Comparison of ENCODE assay signal across 7 cellular contexts in the genomic region with DNA sequence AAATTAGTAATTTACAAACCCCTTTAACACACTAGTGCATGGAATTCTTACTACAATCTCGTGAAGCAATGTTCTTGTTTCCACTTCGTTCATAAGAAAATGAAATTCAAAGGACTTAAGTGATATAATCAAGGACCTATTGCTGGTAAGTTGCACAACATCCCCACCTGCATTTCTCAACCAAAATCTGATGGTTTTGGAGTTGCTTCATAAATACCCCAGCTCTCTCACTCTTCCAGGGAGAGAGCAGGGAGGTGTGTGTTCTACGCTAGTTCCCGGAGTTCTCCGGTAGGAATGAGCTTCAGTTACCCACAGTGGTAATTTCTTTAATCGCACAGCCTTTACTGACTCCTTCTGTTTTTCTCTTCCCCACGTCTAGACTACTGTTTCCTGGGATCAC.
"Had no signal": no experiment of that assay in that cellular context is flagged by ENCODE, and none has a peak within 500 bp of the region (broad histone marks: within the 10 kb centered on the region; RNA-seq: fewer than 3 reads in every experiment).

No MANE protein-coding gene starts in this region.

- H3K27me3 Mint-ChIP-seq: IgD-negative memory B cell had no signal

- DNase-seq: IMR-90, KBM-7, KG1 had no signal

- ATAC-seq: HepG2, K562 had no signal

- H3K27ac ChIP-seq: HL-60 had no signal

- H3K4me3 ChIP-seq: K562 had no signal

- H3K9me3 Mint-ChIP-seq: IgD-negative memory B cell had no signal

- H3K27ac Mint-ChIP-seq: IgD-negative memory B cell had no signal

- H3K4me3 Mint-ChIP-seq: IgD-negative memory B cell had no signal
